In the genomic region with DNA sequence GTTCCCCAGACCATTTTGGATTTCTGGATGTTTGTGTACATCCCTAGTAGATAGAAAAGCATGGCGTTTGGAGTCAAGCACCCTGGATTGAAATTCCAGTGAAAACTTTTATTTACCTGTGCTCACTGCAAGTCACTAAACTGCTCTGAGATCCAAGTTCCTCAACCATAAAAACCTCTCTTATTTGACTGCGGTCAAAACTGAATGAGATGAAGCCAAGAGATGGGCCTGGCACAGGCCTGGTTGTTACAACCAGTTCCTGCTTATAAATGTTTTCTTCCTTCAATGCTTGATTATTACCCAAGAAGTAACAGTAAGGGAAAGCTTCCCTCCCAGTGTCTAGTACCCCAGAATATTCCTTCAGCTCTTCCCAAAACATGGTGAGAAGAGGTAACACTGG, we compare ENCODE assay signal across 27 cellular contexts.
"Had no signal": no experiment of that assay in that cellular context is flagged by ENCODE, and none has a peak within 500 bp of the region (broad histone marks: within the 10 kb centered on the region; RNA-seq: fewer than 3 reads in every experiment).

No MANE protein-coding gene starts in this region.

- H3K4me3 Mint-ChIP-seq: activated CD4-positive, alpha-beta T cell treated with anti-CD3 and anti-CD28 coated beads, Interleukin-2, amount 10 ng/mL, durations not matched to agents 7 days and 5 days; activated CD8-positive, alpha-beta T cell treated with anti-CD3 and anti-CD28 coated beads for 36 hours; activated naive CD8-positive, alpha-beta T cell; activated T-cell treated with anti-CD3 and anti-CD28 coated beads, Interleukin-2, amount 50 U/mL, for 4 hours; activated T-helper 17 cell treated with anti-CD3 and anti-CD28 coated beads, Interleukin-2, amount 50 U/mL, for 72 hours; effector memory CD8-positive, alpha-beta T cell had no signal

- H3K27ac Mint-ChIP-seq: activated CD4-positive, alpha-beta T cell treated with anti-CD3 and anti-CD28 coated beads, Interleukin-2, amount 10 ng/mL, durations not matched to agents 7 days and 5 days; activated CD8-positive, alpha-beta T cell treated with anti-CD3 and anti-CD28 coated beads for 36 hours; activated naive CD8-positive, alpha-beta T cell; activated T-helper 17 cell treated with anti-CD3 and anti-CD28 coated beads, Interleukin-2, amount 50 U/mL, for 72 hours; effector memory CD8-positive, alpha-beta T cell had no signal

- H3K4me1 ChIP-seq: esophagus squamous epithelium had no signal

- H3K9me3 ChIP-seq: esophagus squamous epithelium, gastroesophageal sphincter had no signal

- H3K36me3 ChIP-seq: brain microvascular endothelial cell, esophagus squamous epithelium, gastroesophageal sphincter had no signal

- H3K36me3 Mint-ChIP-seq: activated naive CD8-positive, alpha-beta T cell had no signal

- DNase-seq: activated CD4-positive, alpha-beta T cell treated with anti-CD3 and anti-CD28 coated beads for 1 hour; activated CD4-positive, alpha-beta T cell treated with anti-CD3 and anti-CD28 coated beads for 4 hours; activated CD4-positive, alpha-beta T cell treated with anti-CD3 and anti-CD28 coated beads, Interleukin-2, amount 10 ng/mL, durations not matched to agents 7 days and 5 days; activated CD4-positive, alpha-beta T cell treated with anti-CD3 and anti-CD28 coated beads, Interleukin-2, amount 50 U/mL, for 4 hours; activated CD4-positive, CD25-positive, alpha-beta regulatory T cell; activated CD8-positive, alpha-beta memory T cell treated with anti-CD3 and anti-CD28 coated beads for 24 hours; activated CD8-positive, alpha-beta T cell treated with anti-CD3 and anti-CD28 coated beads for 36 hours; activated effector memory CD4-positive, alpha-beta T cell treated with Interleukin-2 at 50 U/mL for 16 hours; activated gamma-delta T cell treated with Interleukin-2 at 50 U/mL for 16 hours; activated naive CD4-positive, alpha-beta T cell treated with anti-CD3 and anti-CD28 coated beads, Interleukin-2, amount 50 U/mL, for 16 hours; activated naive CD4-positive, alpha-beta T cell treated with Interleukin-2 at 50 U/mL for 16 hours; activated T-cell treated with anti-CD3 and anti-CD28 coated beads, Interleukin-2, amount 50 U/mL, for 4 hours; amniotic stem cell; anterior cingulate cortex; brain microvascular endothelial cell; caudate nucleus; cortex of kidney; dermis blood vessel endothelial cell; effector CD4-positive, alpha-beta T cell; effector memory CD8-positive, alpha-beta T cell; esophagus squamous epithelium; foreskin melanocyte; T-helper 2 cell had no signal

- ATAC-seq: activated CD8-positive, alpha-beta T cell treated with anti-CD3 and anti-CD28 coated beads for 36 hours; activated T-cell treated with anti-CD3 and anti-CD28 coated beads, Interleukin-2, amount 50 U/mL, for 4 hours; activated T-helper 17 cell treated with anti-CD3 and anti-CD28 coated beads, Interleukin-2, amount 50 U/mL, for 72 hours; effector memory CD8-positive, alpha-beta T cell; gastroesophageal sphincter had no signal

- H3K9me3 Mint-ChIP-seq: activated CD4-positive, alpha-beta T cell treated with anti-CD3 and anti-CD28 coated beads, Interleukin-2, amount 10 ng/mL, durations not matched to agents 7 days and 5 days; activated CD8-positive, alpha-beta T cell treated with anti-CD3 and anti-CD28 coated beads for 36 hours; activated T-cell treated with anti-CD3 and anti-CD28 coated beads, Interleukin-2, amount 50 U/mL, for 4 hours; activated T-helper 17 cell treated with anti-CD3 and anti-CD28 coated beads, Interleukin-2, amount 50 U/mL, for 72 hours had no signal

- H3K27ac ChIP-seq: brain microvascular endothelial cell, epithelial cell of prostate, esophagus squamous epithelium, gastroesophageal sphincter had no signal

- H3K4me3 ChIP-seq: esophagus squamous epithelium, gastroesophageal sphincter had no signal

- H3K4me1 Mint-ChIP-seq: activated CD4-positive, alpha-beta T cell treated with anti-CD3 and anti-CD28 coated beads, Interleukin-2, amount 10 ng/mL, durations not matched to agents 7 days and 5 days; activated T-helper 17 cell treated with anti-CD3 and anti-CD28 coated beads, Interleukin-2, amount 50 U/mL, for 72 hours had no signal

- H3K27me3 ChIP-seq: brain microvascular endothelial cell, esophagus squamous epithelium, gastroesophageal sphincter had no signal
